ENCODE assay signal across 1 cellular context in the genomic region with DNA sequence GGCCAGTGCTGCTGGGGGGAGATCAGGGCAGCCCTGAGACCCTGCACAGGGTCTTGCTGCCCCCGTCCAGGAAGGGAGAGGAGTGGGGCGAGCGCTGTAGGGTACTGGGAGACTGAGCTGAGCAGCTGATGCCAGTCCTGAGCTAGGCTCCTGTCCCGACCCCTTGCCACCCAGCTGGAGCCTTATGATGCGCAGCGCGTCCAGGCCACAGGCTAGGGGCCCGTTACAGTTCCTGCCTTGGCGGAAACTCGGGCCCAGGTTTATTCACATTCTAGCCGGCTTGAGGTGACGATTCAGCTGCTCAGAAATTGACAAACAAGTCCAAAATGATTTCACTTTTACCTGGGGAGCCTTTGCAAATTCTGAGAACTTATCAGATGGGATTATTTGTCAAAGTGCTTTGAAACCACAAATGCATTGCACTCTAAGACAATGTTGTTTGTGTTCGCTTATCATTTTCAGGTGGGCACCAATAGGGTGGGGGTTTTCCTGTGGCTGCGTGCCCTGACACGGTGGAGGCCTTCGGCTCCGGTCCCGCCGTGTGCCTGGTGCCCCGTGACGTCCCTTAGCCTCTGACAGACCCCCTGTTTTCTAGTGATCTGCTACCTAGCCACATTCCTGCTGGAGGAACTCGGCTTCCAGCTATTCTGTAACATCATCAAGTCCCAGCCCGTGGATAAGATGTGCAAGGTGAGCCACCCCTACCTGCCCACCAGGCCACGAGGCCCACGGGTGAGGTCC.
TF ChIP-seq lines count a peak whose summit lies in the region.

No MANE protein-coding gene starts in this region.

TF ChIP-seq in H1, 55 proteins besides CTCF, POLR2A, EP300 and RAD21:
- no peak for TF ChIP-seq EGR1 (IDR thresholded peaks at IDR 0.05; ENCODE audit: borderline replicate concordance, low read depth, low read length)
- TF ChIP-seq HDAC6 (IDR thresholded peaks at IDR 0.05; ENCODE audit: low read depth, low read length): no peak
- TF ChIP-seq, protein P1, sequence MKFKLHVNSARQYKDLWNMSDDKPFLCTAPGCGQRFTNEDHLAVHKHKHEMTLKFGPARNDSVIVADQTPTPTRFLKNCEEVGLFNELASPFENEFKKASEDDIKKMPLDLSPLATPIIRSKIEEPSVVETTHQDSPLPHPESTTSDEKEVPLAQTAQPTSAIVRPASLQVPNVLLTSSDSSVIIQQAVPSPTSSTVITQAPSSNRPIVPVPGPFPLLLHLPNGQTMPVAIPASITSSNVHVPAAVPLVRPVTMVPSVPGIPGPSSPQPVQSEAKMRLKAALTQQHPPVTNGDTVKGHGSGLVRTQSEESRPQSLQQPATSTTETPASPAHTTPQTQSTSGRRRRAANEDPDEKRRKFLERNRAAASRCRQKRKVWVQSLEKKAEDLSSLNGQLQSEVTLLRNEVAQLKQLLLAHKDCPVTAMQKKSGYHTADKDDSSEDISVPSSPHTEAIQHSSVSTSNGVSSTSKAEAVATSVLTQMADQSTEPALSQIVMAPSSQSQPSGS (IDR thresholded peaks at IDR 0.05; ENCODE audit: low read length): no peak
- TF ChIP-seq, protein P2, sequence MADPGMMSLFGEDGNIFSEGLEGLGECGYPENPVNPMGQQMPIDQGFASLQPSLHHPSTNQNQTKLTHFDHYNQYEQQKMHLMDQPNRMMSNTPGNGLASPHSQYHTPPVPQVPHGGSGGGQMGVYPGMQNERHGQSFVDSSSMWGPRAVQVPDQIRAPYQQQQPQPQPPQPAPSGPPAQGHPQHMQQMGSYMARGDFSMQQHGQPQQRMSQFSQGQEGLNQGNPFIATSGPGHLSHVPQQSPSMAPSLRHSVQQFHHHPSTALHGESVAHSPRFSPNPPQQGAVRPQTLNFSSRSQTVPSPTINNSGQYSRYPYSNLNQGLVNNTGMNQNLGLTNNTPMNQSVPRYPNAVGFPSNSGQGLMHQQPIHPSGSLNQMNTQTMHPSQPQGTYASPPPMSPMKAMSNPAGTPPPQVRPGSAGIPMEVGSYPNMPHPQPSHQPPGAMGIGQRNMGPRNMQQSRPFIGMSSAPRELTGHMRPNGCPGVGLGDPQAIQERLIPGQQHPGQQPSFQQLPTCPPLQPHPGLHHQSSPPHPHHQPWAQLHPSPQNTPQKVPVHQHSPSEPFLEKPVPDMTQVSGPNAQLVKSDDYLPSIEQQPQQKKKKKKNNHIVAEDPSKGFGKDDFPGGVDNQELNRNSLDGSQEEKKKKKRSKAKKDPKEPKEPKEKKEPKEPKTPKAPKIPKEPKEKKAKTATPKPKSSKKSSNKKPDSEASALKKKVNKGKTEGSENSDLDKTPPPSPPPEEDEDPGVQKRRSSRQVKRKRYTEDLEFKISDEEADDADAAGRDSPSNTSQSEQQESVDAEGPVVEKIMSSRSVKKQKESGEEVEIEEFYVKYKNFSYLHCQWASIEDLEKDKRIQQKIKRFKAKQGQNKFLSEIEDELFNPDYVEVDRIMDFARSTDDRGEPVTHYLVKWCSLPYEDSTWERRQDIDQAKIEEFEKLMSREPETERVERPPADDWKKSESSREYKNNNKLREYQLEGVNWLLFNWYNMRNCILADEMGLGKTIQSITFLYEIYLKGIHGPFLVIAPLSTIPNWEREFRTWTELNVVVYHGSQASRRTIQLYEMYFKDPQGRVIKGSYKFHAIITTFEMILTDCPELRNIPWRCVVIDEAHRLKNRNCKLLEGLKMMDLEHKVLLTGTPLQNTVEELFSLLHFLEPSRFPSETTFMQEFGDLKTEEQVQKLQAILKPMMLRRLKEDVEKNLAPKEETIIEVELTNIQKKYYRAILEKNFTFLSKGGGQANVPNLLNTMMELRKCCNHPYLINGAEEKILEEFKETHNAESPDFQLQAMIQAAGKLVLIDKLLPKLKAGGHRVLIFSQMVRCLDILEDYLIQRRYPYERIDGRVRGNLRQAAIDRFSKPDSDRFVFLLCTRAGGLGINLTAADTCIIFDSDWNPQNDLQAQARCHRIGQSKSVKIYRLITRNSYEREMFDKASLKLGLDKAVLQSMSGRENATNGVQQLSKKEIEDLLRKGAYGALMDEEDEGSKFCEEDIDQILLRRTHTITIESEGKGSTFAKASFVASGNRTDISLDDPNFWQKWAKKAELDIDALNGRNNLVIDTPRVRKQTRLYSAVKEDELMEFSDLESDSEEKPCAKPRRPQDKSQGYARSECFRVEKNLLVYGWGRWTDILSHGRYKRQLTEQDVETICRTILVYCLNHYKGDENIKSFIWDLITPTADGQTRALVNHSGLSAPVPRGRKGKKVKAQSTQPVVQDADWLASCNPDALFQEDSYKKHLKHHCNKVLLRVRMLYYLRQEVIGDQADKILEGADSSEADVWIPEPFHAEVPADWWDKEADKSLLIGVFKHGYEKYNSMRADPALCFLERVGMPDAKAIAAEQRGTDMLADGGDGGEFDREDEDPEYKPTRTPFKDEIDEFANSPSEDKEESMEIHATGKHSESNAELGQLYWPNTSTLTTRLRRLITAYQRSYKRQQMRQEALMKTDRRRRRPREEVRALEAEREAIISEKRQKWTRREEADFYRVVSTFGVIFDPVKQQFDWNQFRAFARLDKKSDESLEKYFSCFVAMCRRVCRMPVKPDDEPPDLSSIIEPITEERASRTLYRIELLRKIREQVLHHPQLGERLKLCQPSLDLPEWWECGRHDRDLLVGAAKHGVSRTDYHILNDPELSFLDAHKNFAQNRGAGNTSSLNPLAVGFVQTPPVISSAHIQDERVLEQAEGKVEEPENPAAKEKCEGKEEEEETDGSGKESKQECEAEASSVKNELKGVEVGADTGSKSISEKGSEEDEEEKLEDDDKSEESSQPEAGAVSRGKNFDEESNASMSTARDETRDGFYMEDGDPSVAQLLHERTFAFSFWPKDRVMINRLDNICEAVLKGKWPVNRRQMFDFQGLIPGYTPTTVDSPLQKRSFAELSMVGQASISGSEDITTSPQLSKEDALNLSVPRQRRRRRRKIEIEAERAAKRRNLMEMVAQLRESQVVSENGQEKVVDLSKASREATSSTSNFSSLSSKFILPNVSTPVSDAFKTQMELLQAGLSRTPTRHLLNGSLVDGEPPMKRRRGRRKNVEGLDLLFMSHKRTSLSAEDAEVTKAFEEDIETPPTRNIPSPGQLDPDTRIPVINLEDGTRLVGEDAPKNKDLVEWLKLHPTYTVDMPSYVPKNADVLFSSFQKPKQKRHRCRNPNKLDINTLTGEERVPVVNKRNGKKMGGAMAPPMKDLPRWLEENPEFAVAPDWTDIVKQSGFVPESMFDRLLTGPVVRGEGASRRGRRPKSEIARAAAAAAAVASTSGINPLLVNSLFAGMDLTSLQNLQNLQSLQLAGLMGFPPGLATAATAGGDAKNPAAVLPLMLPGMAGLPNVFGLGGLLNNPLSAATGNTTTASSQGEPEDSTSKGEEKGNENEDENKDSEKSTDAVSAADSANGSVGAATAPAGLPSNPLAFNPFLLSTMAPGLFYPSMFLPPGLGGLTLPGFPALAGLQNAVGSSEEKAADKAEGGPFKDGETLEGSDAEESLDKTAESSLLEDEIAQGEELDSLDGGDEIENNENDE (IDR thresholded peaks at IDR 0.05; ENCODE audit: insufficient replicate concordance, low read length): no peak
- TF ChIP-seq, protein P3, sequence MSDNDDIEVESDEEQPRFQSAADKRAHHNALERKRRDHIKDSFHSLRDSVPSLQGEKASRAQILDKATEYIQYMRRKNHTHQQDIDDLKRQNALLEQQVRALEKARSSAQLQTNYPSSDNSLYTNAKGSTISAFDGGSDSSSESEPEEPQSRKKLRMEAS (IDR thresholded peaks at IDR 0.05): no peak
- no peak for TF ChIP-seq BCL11A (IDR thresholded peaks at IDR 0.05; ENCODE audit: low read depth in 2 of 2, low read length in 2 of 2)
- no peak for TF ChIP-seq TEAD4 (IDR thresholded peaks at IDR 0.05; ENCODE audit: low read depth, low read length)
- TF ChIP-seq SIRT6 (IDR thresholded peaks at IDR 0.05; ENCODE audit: low read length): no peak
- TF ChIP-seq JUN (IDR thresholded peaks at IDR 0.05; ENCODE audit: low read depth, low read length): no peak
- TF ChIP-seq TAF1 (IDR thresholded peaks at IDR 0.05; ENCODE audit: low read depth, low read length): no peak
- TF ChIP-seq KDM4A (IDR thresholded peaks at IDR 0.05; ENCODE audit: low read depth, low read length, severe bottlenecking): no peak
- TF ChIP-seq YY1 (IDR thresholded peaks at IDR 0.05; ENCODE audit: low read depth, low read length): no peak
- TF ChIP-seq KDM1A (IDR thresholded peaks at IDR 0.05; ENCODE audit: borderline replicate concordance, low read length): no peak
- TF ChIP-seq, protein P4, sequence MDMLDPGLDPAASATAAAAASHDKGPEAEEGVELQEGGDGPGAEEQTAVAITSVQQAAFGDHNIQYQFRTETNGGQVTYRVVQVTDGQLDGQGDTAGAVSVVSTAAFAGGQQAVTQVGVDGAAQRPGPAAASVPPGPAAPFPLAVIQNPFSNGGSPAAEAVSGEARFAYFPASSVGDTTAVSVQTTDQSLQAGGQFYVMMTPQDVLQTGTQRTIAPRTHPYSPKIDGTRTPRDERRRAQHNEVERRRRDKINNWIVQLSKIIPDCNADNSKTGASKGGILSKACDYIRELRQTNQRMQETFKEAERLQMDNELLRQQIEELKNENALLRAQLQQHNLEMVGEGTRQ (IDR thresholded peaks at IDR 0.05; ENCODE audit: low read length): no peak
- TF ChIP-seq SP2 (IDR thresholded peaks at IDR 0.05; ENCODE audit: low read length): no peak
- no peak for TF ChIP-seq SP4 (IDR thresholded peaks at IDR 0.05; ENCODE audit: low read length)
- no peak for TF ChIP-seq TBP (IDR thresholded peaks at IDR 0.05; ENCODE audit: low read depth, low read length)
- TF ChIP-seq BACH1 (IDR thresholded peaks at IDR 0.05; ENCODE audit: low read length): no peak
TF ChIP-seq in H1: peak in this region for 0.
